8 cellular contexts compared by ENCODE assay signal in the genomic region with DNA sequence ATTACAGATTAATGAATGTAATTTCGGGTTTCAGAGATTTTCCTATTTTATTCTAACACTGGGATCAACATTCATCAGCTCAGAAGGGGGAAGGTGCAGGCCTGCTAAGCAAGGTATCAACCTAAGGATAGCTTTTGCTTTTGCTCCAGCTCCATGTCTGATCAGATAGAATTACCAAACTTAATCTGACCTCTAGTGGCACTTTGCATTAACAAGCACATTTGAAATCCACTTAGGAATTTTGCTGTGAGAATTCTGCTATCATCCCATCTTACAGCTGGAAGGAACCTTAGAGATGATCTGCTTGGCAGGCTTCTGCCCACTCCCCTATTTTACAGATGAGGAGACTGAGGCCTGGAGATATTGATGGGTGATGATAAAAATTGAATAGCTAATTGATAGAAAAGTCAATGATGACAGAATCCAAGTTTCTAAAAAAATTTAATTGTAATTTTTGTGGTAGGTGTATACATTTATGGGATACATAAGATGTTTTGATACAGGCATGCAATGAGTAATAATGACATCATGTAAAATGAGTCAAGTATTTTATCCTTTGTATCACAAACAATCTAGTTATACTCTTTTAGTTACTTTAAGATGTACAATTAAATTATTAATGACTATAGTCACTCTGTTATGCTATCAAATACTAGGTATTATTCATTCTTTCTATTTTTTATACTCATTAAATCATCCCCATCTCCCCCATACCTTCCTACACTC.
A peak's percentile ranks its signal among the peaks of the same experiment; 100 is the strongest.
DNase-seq lines count a peak whose midpoint lies in the region; ATAC-seq lines count a peak whose summit lies in the region.

No MANE protein-coding gene starts in this region.

- DNase-seq in DMS153 (lab: John Stamatoyannopoulos, UW) = peak; percentile 39
- DNase-seq in NCI-H1417 treated with DMSO at 0.1 percent for 48 hours (lab: John Stamatoyannopoulos, UW) = peak; percentile 26
- peak; percentile 52 for DNase-seq in SW480 (ENCODE audit: low spot score)
- DNase-seq in foreskin melanocyte = peak; percentile 40
- peak; percentile 77 for DNase-seq in pons (ENCODE audit: low spot score)
- DNase-seq in NK-92 treated with Interleukin-12 subunit alpha and Interleukin-12 subunit beta, amount 100 ng/mL, for 24 hours (lab: John Stamatoyannopoulos, UW) = no peak
- DNase-seq in GF-D8 (lab: John Stamatoyannopoulos, UW) = no peak

- peak; percentile 41 for ATAC-seq in GM21619 (IDR thresholded peaks at IDR 0.05; ENCODE audit: unreplicated experiment)

Comparison
In these comparisons a context has a peak if more than half of its experiments do, and no peak if none do; other contexts are left out.
1. DNase-seq: peak in DMS153 (single experiment), NCI-H1417 treated with DMSO at 0.1 percent for 48 hours (single experiment), SW480 (single experiment), foreskin melanocyte (single experiment) and pons (single experiment); none in NK-92 treated with Interleukin-12 subunit alpha and Interleukin-12 subunit beta, amount 100 ng/mL, for 24 hours (single experiment) and GF-D8 (single experiment).